22 cellular contexts compared by ENCODE assay signal in genomic region chr3:160765211-160765610, GRCh38.
"Had no signal": no experiment of that assay in that cellular context is flagged by ENCODE, and none has a peak within 500 bp of the region (broad histone marks: within the 10 kb centered on the region; RNA-seq: fewer than 3 reads in every experiment).

No MANE protein-coding gene starts in this region.

- ATAC-seq: activated CD8-positive, alpha-beta T cell treated with anti-CD3 and anti-CD28 coated beads, Interleukin-2, amount 10 ng/mL, durations not matched to agents 7 days and 5 days; PC-3; T-helper 17 cell; WTC11 had no signal

- H3K9me3 ChIP-seq: adrenal gland had no signal

- H3K36me3 ChIP-seq: adrenal gland had no signal

- H3K27ac ChIP-seq: adrenal gland had no signal

- H3K9me3 Mint-ChIP-seq: activated naive CD8-positive, alpha-beta T cell treated with anti-CD3 and anti-CD28 coated beads, Interleukin-2, amount 10 ng/mL, durations not matched to agents 7 days and 5 days; WTC11 had no signal

- H3K27ac Mint-ChIP-seq: activated CD8-positive, alpha-beta T cell treated with anti-CD3 and anti-CD28 coated beads, Interleukin-2, amount 10 ng/mL, durations not matched to agents 7 days and 5 days; activated naive CD8-positive, alpha-beta T cell treated with anti-CD3 and anti-CD28 coated beads, Interleukin-2, amount 10 ng/mL, durations not matched to agents 7 days and 5 days; T-helper 17 cell; WTC11 had no signal

- H3K36me3 Mint-ChIP-seq: WTC11 had no signal

- H3K4me3 Mint-ChIP-seq: activated CD8-positive, alpha-beta T cell treated with anti-CD3 and anti-CD28 coated beads, Interleukin-2, amount 10 ng/mL, durations not matched to agents 7 days and 5 days; activated naive CD8-positive, alpha-beta T cell treated with anti-CD3 and anti-CD28 coated beads, Interleukin-2, amount 10 ng/mL, durations not matched to agents 7 days and 5 days; T-helper 17 cell; WTC11 had no signal

- H3K4me1 Mint-ChIP-seq: activated naive CD8-positive, alpha-beta T cell treated with anti-CD3 and anti-CD28 coated beads, Interleukin-2, amount 10 ng/mL, durations not matched to agents 7 days and 5 days; T-helper 17 cell had no signal

- H3K27me3 ChIP-seq: adrenal gland had no signal

- H3K4me3 ChIP-seq: adrenal gland had no signal

- DNase-seq: activated CD4-positive, alpha-beta T cell treated with anti-CD3 and anti-CD28 coated beads for 48 hours; activated CD4-positive, alpha-beta T cell treated with anti-CD3 and anti-CD28 coated beads, Interleukin-2, amount 50 U/mL, for 4 hours; activated CD4-positive, CD25-positive, alpha-beta regulatory T cell treated with anti-CD3 and anti-CD28 coated beads, Interleukin-2, amount 50 U/mL, for 72 hours; activated CD8-positive, alpha-beta memory T cell treated with anti-CD3 and anti-CD28 coated beads, Interleukin-2, amount 50 U/mL, for 48 hours; activated CD8-positive, alpha-beta T cell treated with anti-CD3 and anti-CD28 coated beads, Interleukin-2, amount 10 ng/mL, durations not matched to agents 7 days and 5 days; activated naive CD4-positive, alpha-beta T cell treated with anti-CD3 and anti-CD28 coated beads, Interleukin-2, amount 50 U/mL, for 16 hours; activated naive CD8-positive, alpha-beta T cell treated with anti-CD3 and anti-CD28 coated beads, Interleukin-2, amount 10 ng/mL, durations not matched to agents 7 days and 5 days; activated T-cell treated with anti-CD3 and anti-CD28 coated beads, Interleukin-2, amount 50 U/mL, for 1 hour; adrenal gland; anterior cingulate cortex; cerebellar nuclear complex; NCI-H1694; NCI-H2029; NCI-H2227 treated with DMSO at 0.1 percent for 48 hours; NCI-H446 treated with DMSO at 0.1 percent for 48 hours; NCI-H526 treated with DMSO at 0.1 percent for 48 hours; NK-92 treated with Interleukin-12 subunit alpha and Interleukin-12 subunit beta, amount 100 ng/mL, for 24 hours; PC-3; SHP77 treated with DMSO at 0.1 percent for 48 hours; T-helper 17 cell; T-helper 9 cell had no signal
